18 cellular contexts compared by ENCODE assay signal in the genomic region with DNA sequence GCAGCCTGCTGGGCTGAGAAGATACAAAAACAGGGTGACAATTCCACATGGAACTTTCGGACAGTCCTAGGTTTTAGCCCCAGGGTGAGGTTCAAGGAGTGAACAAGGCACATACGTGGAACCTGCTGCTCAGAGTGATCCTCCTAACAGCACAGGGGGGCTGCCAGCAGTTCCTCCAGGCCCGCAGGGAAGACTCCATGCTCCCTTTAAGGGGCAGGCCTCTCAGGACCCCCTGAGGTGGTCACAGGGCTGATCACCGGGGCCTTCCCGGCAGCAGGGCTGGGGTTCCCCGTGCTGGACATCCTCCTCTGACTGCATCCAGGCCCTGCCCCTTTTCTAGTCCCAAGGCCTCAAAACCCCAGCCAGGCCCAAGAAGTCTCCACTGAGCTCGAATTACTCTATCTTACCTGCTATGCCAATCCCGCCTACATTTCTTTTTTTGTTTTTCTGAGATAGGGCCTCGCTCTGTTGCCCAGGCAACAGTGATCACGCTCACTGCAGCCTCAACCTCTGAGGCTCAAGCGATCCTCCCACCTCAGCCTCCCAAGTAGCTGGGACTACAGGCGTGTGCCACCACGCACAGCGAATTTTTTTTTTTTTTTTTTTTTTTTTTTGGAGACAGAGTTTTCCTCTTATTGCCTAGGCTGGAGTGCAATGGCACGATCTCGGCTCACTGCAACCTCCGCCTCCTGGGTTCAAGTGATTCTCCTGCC. TPM values are rescaled to one million over a fixed set of nuclear protein-coding genes. Genes with fewer than 3 reads are reported as not detected.
DNase-seq lines count a peak whose midpoint lies in the region; ATAC-seq and TF ChIP-seq lines count a peak whose summit lies in the region.
"Had no signal": no experiment of that assay in that cellular context is flagged by ENCODE, and none has a peak within 500 bp of the region (broad histone marks: within the 10 kb centered on the region; RNA-seq: fewer than 3 reads in every experiment).

No MANE protein-coding gene starts in this region.

- no peaks in the 10 kb centered on the region for H3K27me3 ChIP-seq in heart left ventricle
- H3K27me3 ChIP-seq in osteoblast (ENCODE audit: insufficient read depth, low read length) = no peaks in the 10 kb centered on the region
- H3K27me3 ChIP-seq in aorta (ENCODE audit: control insufficient read depth in 1 of 2, insufficient read depth in 2 of 2, low read length in 1 of 2) = no peaks in the 10 kb centered on the region

- H4K20me1 ChIP-seq in osteoblast (ENCODE audit: insufficient read depth, low read length) = peaks cover 54% of the 10 kb centered on the region

- ATAC-seq in heart left ventricle = no peak
- no peak for ATAC-seq in left ventricle myocardium superior
- no peak for ATAC-seq in aorta (ENCODE audit: low FRiP score)
- ATAC-seq in GM19467 (IDR thresholded peaks at IDR 0.05; ENCODE audit: unreplicated experiment) = no peak
- ATAC-seq: naive thymus-derived CD4-positive, alpha-beta T cell had no signal

- H3K4me3 ChIP-seq in heart left ventricle (no peak overlapping the region), osteoblast (ENCODE audit: insufficient read depth, low read length) (no peak overlapping the region), aorta (ENCODE audit: low read length in 2 of 2) (no peak overlapping the region)
- H3K4me3 ChIP-seq: HAP-1 had no signal

- peaks cover 92% of the 10 kb centered on the region for H3K79me2 ChIP-seq in osteoblast (ENCODE audit: insufficient read depth, low read length)

- intact Hi-C loops in heart left ventricle (cut with DNase I) = loop anchor here in 1 of 10 donors (5.0 kb wide), 1 partner anchor 393 kb away; no protein-coding TSS in a partner anchor
- intact Hi-C loops in left ventricle myocardium superior (cut with micrococcal nuclease) = no loop called here
- intact Hi-C loops in aorta (cut with DNase I) = no loop called here

- H3K36me3 ChIP-seq in heart left ventricle (peaks cover 0 to 56% (median 32%) of the 10 kb centered on the region in 9 donors), osteoblast (ENCODE audit: insufficient read depth, low read length) (peaks cover 26% of the 10 kb centered on the region), aorta (ENCODE audit: control insufficient read depth in 1 of 2, insufficient read depth in 2 of 2, low read length in 1 of 2) (peaks cover 0 to 1% of the 10 kb centered on the region in 2 donors)

- TF ChIP-seq POLR2A in heart left ventricle (IDR thresholded peaks at IDR 0.05) = no peak

- DNase-seq in heart left ventricle = peak in 1 of 5 donors; percentile 23
- DNase-seq in left ventricle myocardium superior = no peak
- no peak for DNase-seq in epithelial cell of prostate (ENCODE audit: low read depth, low spot score)
- peak; percentile 83 for DNase-seq in osteoblast (ENCODE audit: insufficient read length, low spot score, missing footprints)
- DNase-seq in aorta = peak; percentile 46 to 57
- DNase-seq in NCI-H1105 treated with DMSO at 0.1 percent for 48 hours (lab: John Stamatoyannopoulos, UW) = no peak
- DNase-seq in NCI-H2107 (lab: John Stamatoyannopoulos, UW) = no peak
- DNase-seq: activated gamma-delta T cell treated with Interleukin-2 at 50 U/mL for 16 hours; effector CD8-positive, alpha-beta T cell; naive thymus-derived CD4-positive, alpha-beta T cell; NCI-H82; stimulated activated CD4-positive, alpha-beta T cell treated with anti-CD3 and anti-CD28 coated beads, Interleukin-4, amount 100 ng/mL, for 1 hour; stimulated activated CD8-positive, alpha-beta memory T cell treated with anti-CD3 and anti-CD28 coated beads, Interleukin-4, amount 100 ng/mL, for 48 hours had no signal

- no peaks in the 10 kb centered on the region for H3K9me3 ChIP-seq in heart left ventricle
- no peaks in the 10 kb centered on the region for H3K9me3 ChIP-seq in osteoblast (ENCODE audit: low read depth, low read length)
- no peaks in the 10 kb centered on the region for H3K9me3 ChIP-seq in aorta (ENCODE audit: control insufficient read depth, low read length)
- H3K9me3 ChIP-seq: HAP-1 had no signal

- no peak overlapping the region for H3K4me2 ChIP-seq in osteoblast (ENCODE audit: insufficient read depth, low read length)

- WGBS in heart left ventricle, 4 donors = 91 to 94% (median 94%) methylated on average over 16 to 17 of the region's 17 CpGs
- 80 to 81% methylated on average over 17 of the region's 17 CpGs for WGBS in aorta, 2 donors

- TF ChIP-seq CTCF in heart left ventricle (IDR thresholded peaks at IDR 0.05) = no peak
- no peak for TF ChIP-seq CTCF in osteoblast (IDR thresholded peaks at IDR 0.05; ENCODE audit: extremely low read depth, low read depth, low read length)

- H2AFZ ChIP-seq in osteoblast (ENCODE audit: low read length) = no peak overlapping the region

- H3K4me1 ChIP-seq in heart left ventricle (peaks cover 0 to 43% (median 19%) of the 10 kb centered on the region in 12 donors), osteoblast (ENCODE audit: insufficient read depth, low read length) (peaks cover 9% of the 10 kb centered on the region), aorta (ENCODE audit: control insufficient read depth in 1 of 2, insufficient read depth in 2 of 2, low read length in 2 of 2) (peaks cover 0 to 3% of the 10 kb centered on the region in 2 donors)
- H3K4me1 ChIP-seq: HAP-1 had no signal

- H3K27ac ChIP-seq in heart left ventricle (peak overlapping the region in 11 of 12 donors; percentile 41 to 70 (median 53)), epithelial cell of prostate (peak overlapping the region; percentile 80), osteoblast (ENCODE audit: low read depth, low read length) (no peak overlapping the region), aorta (ENCODE audit: low read depth in 1 of 2, low read length in 2 of 2) (peak overlapping the region in 1 of 2 donors; percentile 94)

RNA-seq across cellular contexts. Expression of gene CANT1, which starts 10.4 kb away (rescaled TPM):
- total RNA-seq in heart left ventricle = 10 to 100 TPM; 20.4 to 43.7 (median 24.1) TPM
- 10 to 100 TPM in 1 of 2 donors, 1 to 10 TPM in 1; 5.1 to 46.2 TPM for polyA plus RNA-seq in heart left ventricle
- 28.2 TPM for total RNA-seq in left ventricle myocardium superior
- total RNA-seq in osteoblast = 49.2 and 51.3 TPM in 2 replicates
- 10 to 100 TPM; 37.5 to 45.5 TPM for total RNA-seq in aorta
- polyA plus RNA-seq in aorta = 10 to 100 TPM; 11.0 to 14.5 TPM

RNA-seq across cellular contexts. Expression of gene LGALS3BP, which starts 19.5 kb away (rescaled TPM):
- total RNA-seq in heart left ventricle (1,000 to 10,000 TPM in 1 of 9 donors, 100 to 1,000 TPM in 8; 250 to 1,343 (median 688) TPM), left ventricle myocardium superior (822 TPM), osteoblast (388 and 457 TPM in 2 replicates), aorta (100 to 1,000 TPM; 110 to 156 TPM)
- polyA plus RNA-seq in heart left ventricle (100 to 1,000 TPM; 178 to 363 TPM), aorta (100 to 1,000 TPM in 1 of 2 donors, 10 to 100 TPM in 1; 70.7 to 174 TPM)

RNA-seq across cellular contexts. Expression of gene C1QTNF1, which starts 24.8 kb away (rescaled TPM):
- total RNA-seq in heart left ventricle (100 to 1,000 TPM in 4 of 9 donors, 10 to 100 TPM in 5; 37.0 to 406 (median 66.2) TPM), left ventricle myocardium superior (247 TPM), osteoblast (13.8 and 14.4 TPM in 2 replicates), aorta (100 to 1,000 TPM; 157 to 439 TPM)
- polyA plus RNA-seq in heart left ventricle (100 to 1,000 TPM in 1 of 2 donors, 10 to 100 TPM in 1; 85.5 to 189 TPM), aorta (100 to 1,000 TPM in 1 of 2 donors, 10 to 100 TPM in 1; 98.8 to 361 TPM)
- total RNA-seq: G401; T-helper 1 cell treated with Interleukin-12 subunit alpha and Interleukin-12 subunit beta and Interleukin-4 antibody, amounts not matched to agents 30 ng/mL and 1 ng/mL, for 36 hours had no signal
- polyA plus RNA-seq: IgD-negative memory B cell; naive thymus-derived CD4-positive, alpha-beta T cell had no signal

Comparison
In these comparisons a context has a peak if more than half of its experiments do, and no peak if none do; other contexts are left out.
1. DNase-seq: peak in osteoblast (single experiment) and aorta (2 of 2); none in left ventricle myocardium superior (single experiment), epithelial cell of prostate (single experiment), NCI-H1105 treated with DMSO at 0.1 percent for 48 hours (single experiment) and NCI-H2107 (single experiment).